Comparison of ENCODE assay signal across 1 cellular context in the genomic region with DNA sequence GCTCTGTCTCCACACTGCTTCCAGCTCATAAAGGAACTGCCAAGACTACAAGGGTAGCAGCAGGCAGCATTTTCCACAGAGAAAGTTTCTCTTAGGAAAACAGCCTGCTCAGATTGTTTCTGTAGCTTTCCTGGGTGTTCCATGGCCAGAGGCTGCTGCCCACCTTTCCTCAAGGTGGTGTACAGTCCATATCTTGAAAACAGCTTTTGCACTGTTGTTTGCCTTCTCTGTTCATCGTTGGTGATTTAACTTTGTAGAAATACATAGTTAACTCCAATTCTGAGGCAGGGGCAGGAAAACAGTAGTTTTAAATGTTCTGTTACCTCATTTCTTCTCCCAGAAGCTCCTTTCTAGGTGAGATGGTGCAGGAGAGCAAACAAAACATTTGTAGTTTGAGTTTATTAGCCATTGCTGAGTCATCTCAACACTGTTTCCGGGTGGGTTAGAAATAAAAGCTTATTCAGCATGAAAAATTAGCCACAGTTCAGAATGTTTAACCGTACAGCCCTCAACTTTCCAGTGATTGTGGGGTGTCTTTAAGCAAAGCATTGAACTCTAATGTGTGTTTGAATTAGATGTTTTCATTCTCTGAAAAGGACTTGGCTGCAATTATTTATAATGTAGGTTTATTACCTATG.
TF ChIP-seq lines count a peak whose summit lies in the region.

No MANE protein-coding gene starts in this region.

TF ChIP-seq in SK-N-SH, 30 proteins besides CTCF, POLR2A, EP300 and RAD21 (continued from another document):
- TF ChIP-seq, protein P1, sequence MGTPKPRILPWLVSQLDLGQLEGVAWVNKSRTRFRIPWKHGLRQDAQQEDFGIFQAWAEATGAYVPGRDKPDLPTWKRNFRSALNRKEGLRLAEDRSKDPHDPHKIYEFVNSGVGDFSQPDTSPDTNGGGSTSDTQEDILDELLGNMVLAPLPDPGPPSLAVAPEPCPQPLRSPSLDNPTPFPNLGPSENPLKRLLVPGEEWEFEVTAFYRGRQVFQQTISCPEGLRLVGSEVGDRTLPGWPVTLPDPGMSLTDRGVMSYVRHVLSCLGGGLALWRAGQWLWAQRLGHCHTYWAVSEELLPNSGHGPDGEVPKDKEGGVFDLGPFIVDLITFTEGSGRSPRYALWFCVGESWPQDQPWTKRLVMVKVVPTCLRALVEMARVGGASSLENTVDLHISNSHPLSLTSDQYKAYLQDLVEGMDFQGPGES (IDR thresholded peaks at IDR 0.05; ENCODE audit: low read depth, low read length) = no peak
- TF ChIP-seq FOXJ3 (CRISPR knock-in tag; IDR thresholded peaks at IDR 0.05) = no peak
- TF ChIP-seq FOXM1 (IDR thresholded peaks at IDR 0.05; ENCODE audit: low read depth) = no peak
- TF ChIP-seq FOSL2 (IDR thresholded peaks at IDR 0.05; ENCODE audit: borderline replicate concordance, low read depth) = no peak
- TF ChIP-seq GATA2 (CRISPR knock-in tag; IDR thresholded peaks at IDR 0.05) = no peak
- no peak for TF ChIP-seq YY1 (IDR thresholded peaks at IDR 0.05; ENCODE audit: low read depth)
- TF ChIP-seq, protein P2, sequence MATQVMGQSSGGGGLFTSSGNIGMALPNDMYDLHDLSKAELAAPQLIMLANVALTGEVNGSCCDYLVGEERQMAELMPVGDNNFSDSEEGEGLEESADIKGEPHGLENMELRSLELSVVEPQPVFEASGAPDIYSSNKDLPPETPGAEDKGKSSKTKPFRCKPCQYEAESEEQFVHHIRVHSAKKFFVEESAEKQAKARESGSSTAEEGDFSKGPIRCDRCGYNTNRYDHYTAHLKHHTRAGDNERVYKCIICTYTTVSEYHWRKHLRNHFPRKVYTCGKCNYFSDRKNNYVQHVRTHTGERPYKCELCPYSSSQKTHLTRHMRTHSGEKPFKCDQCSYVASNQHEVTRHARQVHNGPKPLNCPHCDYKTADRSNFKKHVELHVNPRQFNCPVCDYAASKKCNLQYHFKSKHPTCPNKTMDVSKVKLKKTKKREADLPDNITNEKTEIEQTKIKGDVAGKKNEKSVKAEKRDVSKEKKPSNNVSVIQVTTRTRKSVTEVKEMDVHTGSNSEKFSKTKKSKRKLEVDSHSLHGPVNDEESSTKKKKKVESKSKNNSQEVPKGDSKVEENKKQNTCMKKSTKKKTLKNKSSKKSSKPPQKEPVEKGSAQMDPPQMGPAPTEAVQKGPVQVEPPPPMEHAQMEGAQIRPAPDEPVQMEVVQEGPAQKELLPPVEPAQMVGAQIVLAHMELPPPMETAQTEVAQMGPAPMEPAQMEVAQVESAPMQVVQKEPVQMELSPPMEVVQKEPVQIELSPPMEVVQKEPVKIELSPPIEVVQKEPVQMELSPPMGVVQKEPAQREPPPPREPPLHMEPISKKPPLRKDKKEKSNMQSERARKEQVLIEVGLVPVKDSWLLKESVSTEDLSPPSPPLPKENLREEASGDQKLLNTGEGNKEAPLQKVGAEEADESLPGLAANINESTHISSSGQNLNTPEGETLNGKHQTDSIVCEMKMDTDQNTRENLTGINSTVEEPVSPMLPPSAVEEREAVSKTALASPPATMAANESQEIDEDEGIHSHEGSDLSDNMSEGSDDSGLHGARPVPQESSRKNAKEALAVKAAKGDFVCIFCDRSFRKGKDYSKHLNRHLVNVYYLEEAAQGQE (IDR thresholded peaks at IDR 0.05; ENCODE audit: low read depth, low read length) = no peak
- no peak for TF ChIP-seq RFX5 (IDR thresholded peaks at IDR 0.05; ENCODE audit: low read length)
- TF ChIP-seq SIN3A (IDR thresholded peaks at IDR 0.05; ENCODE audit: borderline replicate concordance, low read depth, low read length) = no peak
- no peak for TF ChIP-seq NRF1 (IDR thresholded peaks at IDR 0.05; ENCODE audit: low read depth, low read length)
- TF ChIP-seq TEAD4 (IDR thresholded peaks at IDR 0.05; ENCODE audit: borderline replicate concordance, insufficient read depth) = no peak
- TF ChIP-seq MEF2A (IDR thresholded peaks at IDR 0.05; ENCODE audit: borderline replicate concordance, low read depth) = no peak
- no peak for TF ChIP-seq RCOR1 (IDR thresholded peaks at IDR 0.05; ENCODE audit: low read length)
- TF ChIP-seq SMC3 (IDR thresholded peaks at IDR 0.05; ENCODE audit: low read depth, low read length) = no peak
TF ChIP-seq in SK-N-SH: peak in this region for 0.
